In the genomic region with DNA sequence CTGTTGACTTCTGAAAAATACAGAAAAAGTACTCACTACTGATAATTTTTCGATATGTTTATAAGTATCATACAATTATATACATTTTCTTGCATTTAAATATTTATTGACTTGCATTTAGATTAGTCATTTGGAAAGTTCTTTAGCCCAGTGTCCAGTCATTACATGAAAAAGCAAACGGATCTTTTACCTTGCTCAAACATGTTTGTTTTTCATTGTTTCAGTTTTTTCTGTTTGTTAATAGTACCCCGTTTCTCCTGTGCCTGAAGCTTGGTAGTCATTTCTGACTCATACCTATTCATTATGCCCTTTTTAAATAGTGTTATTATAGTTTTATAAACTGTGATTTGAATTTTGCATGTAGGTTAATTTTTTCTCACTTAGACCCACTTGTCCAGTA, we compare ENCODE assay signal across 19 cellular contexts. TPM values are rescaled to one million over a fixed set of nuclear protein-coding genes. Genes with fewer than 3 reads are reported as not detected.
DNase-seq lines count a peak whose midpoint lies in the region; ATAC-seq, FAIRE-seq and TF ChIP-seq lines count a peak whose summit lies in the region.
"Had no signal": no experiment of that assay in that cellular context is flagged by ENCODE, and none has a peak within 500 bp of the region (broad histone marks: within the 10 kb centered on the region; RNA-seq: fewer than 3 reads in every experiment).

No MANE protein-coding gene starts in this region.

- H4K20me1 ChIP-seq in GM23248 (ENCODE audit: insufficient read depth) (no peaks in the 10 kb centered on the region), IMR-90 (ENCODE audit: insufficient read depth, low read length) (no peaks in the 10 kb centered on the region)

- H3K36me3 ChIP-seq in GM23248 (ENCODE audit: low read depth) (peaks cover 48% of the 10 kb centered on the region), IMR-90 (ENCODE audit: control insufficient read depth, insufficient read depth, low read length) (peaks cover 17% of the 10 kb centered on the region)

- dilution Hi-C loops in IMR-90 (cut with HindIII; ENCODE audit: low sequenced_read_pairs, unreplicated experiment) = no loop called here

- in situ Hi-C loops in GM23248 (cut with MboI) (no loop called here), IMR-90 (cut with MboI; ENCODE audit: low sequenced_read_pairs) (loop anchor here (25.0 kb wide), 1 partner anchor 618 kb away; no protein-coding TSS in a partner anchor)

- TF ChIP-seq POLR2A in IMR-90 (IDR thresholded peaks at IDR 0.05; ENCODE audit: low read depth, low read length) = no peak
- TF ChIP-seq POLR2A in H54 (IDR thresholded peaks at IDR 0.05; ENCODE audit: low read depth, low read length) = no peak

- no peak overlapping the region for H3K18ac ChIP-seq in IMR-90 (ENCODE audit: low read depth, low read length)

- intact Hi-C loops in IMR-90 (cut with micrococcal nuclease) = no loop called here

- peak; percentile 19 for DNase-seq in GM23248
- peak; percentile 49 for DNase-seq in IMR-90
- peak; percentile 73 to 89 for DNase-seq in foreskin keratinocyte
- no peak for DNase-seq in H54 (ENCODE audit: insufficient read length, low spot score)
- no peak for DNase-seq in stimulated activated CD4-positive, alpha-beta T cell treated with anti-CD3 and anti-CD28 coated beads, Interleukin-2, amount 100 ng/mL, for 24 hours
- DNase-seq in NOMO-1 treated with dmso at 0.1 percent for 144 hours (lab: John Stamatoyannopoulos, UW; ENCODE audit: unreplicated experiment) = no peak
- DNase-seq: activated CD8-positive, alpha-beta T cell treated with anti-CD3 and anti-CD28 coated beads, Interleukin-2, amount 10 ng/mL, durations not matched to agents 7 days and 5 days; activated gamma-delta T cell treated with Interleukin-2 at 50 U/mL for 16 hours; dorsolateral prefrontal cortex; lower lobe of right lung; NCI-H1417 treated with DMSO at 0.1 percent for 48 hours; NCI-H345; retina; SK-N-SH had no signal

- H3K9me1 ChIP-seq in IMR-90 (ENCODE audit: insufficient read depth, low read length) = no peaks in the 10 kb centered on the region

- H2BK5ac ChIP-seq in IMR-90 (ENCODE audit: low read depth, low read length, poor library complexity, severe bottlenecking) = no peak overlapping the region

- H3K9ac ChIP-seq in GM23248 = no peak overlapping the region
- H3K9ac ChIP-seq in IMR-90 (ENCODE audit: low read depth, low read length) = no peak overlapping the region
- H3K9ac ChIP-seq: SK-N-SH had no signal

- H2AK5ac ChIP-seq in IMR-90 (ENCODE audit: low read depth, low read length) = no peak overlapping the region

- no peak overlapping the region for H2AK9ac ChIP-seq in IMR-90 (replicated peaks; ENCODE audit: low read depth, low read length, poor library complexity)

- H3K4me2 ChIP-seq in GM23248 (ENCODE audit: unreplicated experiment) (no peak overlapping the region), IMR-90 (ENCODE audit: low read depth, low read length) (no peak overlapping the region)
- H3K4me2 ChIP-seq: SK-N-SH had no signal

- FAIRE-seq in H54 (lab: Jason Lieb, UNC) = no peak
- FAIRE-seq: K562 had no signal

- peaks cover 16 to 17% of the 10 kb centered on the region in 2 experiments; a peak in 3 of 4 replicates for H3K79me1 ChIP-seq in IMR-90 (ENCODE audit: low read depth in 1 of 2, low read length in 2 of 2)

- H3K56ac ChIP-seq in IMR-90 (ENCODE audit: extremely low read depth, insufficient read depth, low read length) = no peak overlapping the region

- no TSS peak for BruUV-seq in IMR-90 (replicated peaks; lab: Mats Ljungman, UMichigan)

- no peak overlapping the region for H3K23ac ChIP-seq in IMR-90 (ENCODE audit: low read depth, low read length)

- no peak overlapping the region for H3K27ac ChIP-seq in GM23248
- no peak overlapping the region for H3K27ac ChIP-seq in IMR-90 (ENCODE audit: insufficient read depth, low read length)
- H3K27ac ChIP-seq in foreskin keratinocyte = peak overlapping the region; percentile 67
- H3K27ac ChIP-seq: C4-2B, dorsolateral prefrontal cortex, lower lobe of right lung, tibial nerve had no signal

- WGBS in GM23248 (ENCODE audit: low coverage in 1 of 2, low lambda C conversion rate in 2 of 2, missing lambda C conversion rate in 2 of 2), 2 experiments = 78 to 80% methylated on average over 3 of the region's 3 CpGs
- WGBS in IMR-90 (ENCODE audit: extremely low coverage in 2 of 2, insufficient read length in 1 of 2), 2 experiments = no CpG with 5 or more reads among the region's 3 CpGs

- no peak for TF ChIP-seq RAD21 in IMR-90 (IDR thresholded peaks at IDR 0.05; ENCODE audit: low read length)

- CTCF ChIA-PET in IMR-90 (lab: Yijun Ruan, JAX) = interaction anchor here (0.7 kb wide), 1 partner anchor 46 kb away, joined by 5 read pairs; no protein-coding TSS in a partner anchor

- TF ChIP-seq CTCF in IMR-90 (conservative IDR thresholded peaks at IDR 0.05; ENCODE audit: low read depth, low read length) = no peak
- no peak for TF ChIP-seq CTCF in foreskin keratinocyte (conservative IDR thresholded peaks at IDR 0.05)

- H2BK15ac ChIP-seq in IMR-90 (ENCODE audit: low read depth, low read length) = no peak overlapping the region

- no peak overlapping the region for H3K14ac ChIP-seq in IMR-90 (replicated peaks; ENCODE audit: low read depth, low read length)

- H3K4ac ChIP-seq in IMR-90 (ENCODE audit: low read depth, low read length) = no peak overlapping the region

- no peak overlapping the region for H3K4me3 ChIP-seq in GM23248
- no peak overlapping the region for H3K4me3 ChIP-seq in IMR-90 (ENCODE audit: insufficient read depth, low read depth, low read length)
- H3K4me3 ChIP-seq: dorsolateral prefrontal cortex, K562, lower lobe of right lung, tibial nerve had no signal

- H3K9me3 ChIP-seq in GM23248 (ENCODE audit: low read depth) = no peaks in the 10 kb centered on the region
- H3K9me3 ChIP-seq in IMR-90 (ENCODE audit: control insufficient read depth, insufficient read depth, low read length) = peaks cover 3% of the 10 kb centered on the region; the same call in 1 of the 2 replicates
- H3K9me3 ChIP-seq: SK-N-SH had no signal

- H4K91ac ChIP-seq in IMR-90 (ENCODE audit: insufficient read depth, low read depth, low read length) = no peak overlapping the region

- H2BK120ac ChIP-seq in IMR-90 (ENCODE audit: low read depth, low read length) = no peak overlapping the region

- H3K79me2 ChIP-seq in GM23248 (ENCODE audit: insufficient read depth) = peaks cover 32% of the 10 kb centered on the region

- POLR2A ChIA-PET in IMR-90 (lab: Charles Lee; ENCODE audit: unreplicated experiment) = no interaction called here

- no peaks in the 10 kb centered on the region for H3K9me2 ChIP-seq in GM23248 (ENCODE audit: insufficient read depth)
- H3K9me2 ChIP-seq: SK-N-SH had no signal

- H3F3A ChIP-seq in GM23248 (ENCODE audit: insufficient read depth) = no peaks in the 10 kb centered on the region

- H4K8ac ChIP-seq in IMR-90 (ENCODE audit: low read depth in 2 of 2, low read length in 2 of 2) = no peak overlapping the region

- H2BK20ac ChIP-seq in IMR-90 (ENCODE audit: low read depth, low read length) = no peak overlapping the region

- H3K4me1 ChIP-seq in GM23248 (ENCODE audit: insufficient read depth) (no peaks in the 10 kb centered on the region), IMR-90 (ENCODE audit: control insufficient read depth, insufficient read depth, low read length) (no peaks in the 10 kb centered on the region), foreskin keratinocyte (peaks cover 18% of the 10 kb centered on the region)
- H3K4me1 ChIP-seq: lower lobe of right lung, tibial nerve had no signal

- ATAC-seq in GM18867 (IDR thresholded peaks at IDR 0.05; ENCODE audit: unreplicated experiment) (peak; percentile 61), IMR-90 (ENCODE audit: low read depth) (peak; percentile 49; the same call in 1 of the 2 replicates), foreskin keratinocyte (peak; percentile 100)
- ATAC-seq: activated CD8-positive, alpha-beta T cell treated with anti-CD3 and anti-CD28 coated beads, Interleukin-2, amount 10 ng/mL, durations not matched to agents 7 days and 5 days; HCT116; K562; lower lobe of right lung had no signal

- H2AFZ ChIP-seq in GM23248 (no peak overlapping the region), IMR-90 (replicated peaks; ENCODE audit: low read length, poor library complexity) (no peak overlapping the region)

- H4K5ac ChIP-seq in IMR-90 (ENCODE audit: low read depth, low read length) = no peak overlapping the region

- no peaks in the 10 kb centered on the region for H3K27me3 ChIP-seq in GM23248 (replicated peaks; ENCODE audit: insufficient read depth)
- H3K27me3 ChIP-seq in IMR-90 (ENCODE audit: control insufficient read depth, insufficient read depth, low read length) = no peaks in the 10 kb centered on the region
- H3K27me3 ChIP-seq in foreskin keratinocyte = no peaks in the 10 kb centered on the region
- H3K27me3 ChIP-seq: dorsolateral prefrontal cortex, tibial nerve had no signal

TF ChIP-seq in IMR-90, 13 proteins besides CTCF, POLR2A, EP300 and RAD21 (continues in another document):
- no peak for TF ChIP-seq MXI1 (IDR thresholded peaks at IDR 0.05; ENCODE audit: borderline replicate concordance, low read depth, low read length)
- TF ChIP-seq FOS (IDR thresholded peaks at IDR 0.05; ENCODE audit: low read depth, low read length) = no peak
- TF ChIP-seq MAZ (IDR thresholded peaks at IDR 0.05; ENCODE audit: borderline replicate concordance, low read depth, low read length) = no peak
- TF ChIP-seq RCOR1 (IDR thresholded peaks at IDR 0.05; ENCODE audit: insufficient replicate concordance, low read length) = no peak
- no peak for TF ChIP-seq CEBPB (IDR thresholded peaks at IDR 0.05; ENCODE audit: low read depth, low read length)
- TF ChIP-seq NFE2L2 (IDR thresholded peaks at IDR 0.05; ENCODE audit: low read depth, low read length) = no peak
- no peak for TF ChIP-seq SMC3 (IDR thresholded peaks at IDR 0.05; ENCODE audit: low read depth, low read length)
- no peak for TF ChIP-seq BHLHE40 (IDR thresholded peaks at IDR 0.05; ENCODE audit: low read depth, low read length)
- TF ChIP-seq, protein P1, sequence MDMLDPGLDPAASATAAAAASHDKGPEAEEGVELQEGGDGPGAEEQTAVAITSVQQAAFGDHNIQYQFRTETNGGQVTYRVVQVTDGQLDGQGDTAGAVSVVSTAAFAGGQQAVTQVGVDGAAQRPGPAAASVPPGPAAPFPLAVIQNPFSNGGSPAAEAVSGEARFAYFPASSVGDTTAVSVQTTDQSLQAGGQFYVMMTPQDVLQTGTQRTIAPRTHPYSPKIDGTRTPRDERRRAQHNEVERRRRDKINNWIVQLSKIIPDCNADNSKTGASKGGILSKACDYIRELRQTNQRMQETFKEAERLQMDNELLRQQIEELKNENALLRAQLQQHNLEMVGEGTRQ (IDR thresholded peaks at IDR 0.05; ENCODE audit: low read depth, low read length) = no peak

RNA-seq across cellular contexts. Expression of a gene that starts 28.1 kb away (rescaled TPM):
- total RNA-seq in GM23248 (2014; rRNA removed; shearing (Covaris generic)) = 19.0 and 21.5 TPM in 2 replicates
- polyA plus RNA-seq in GM23248 (2016; fragmentation: Nextera tagmentation; extraction: Ambion mirVana) (7.4 and 7.6 TPM in 2 replicates), IMR-90 (2012; rRNA removed) (12.9 and 17.2 TPM in 2 replicates), foreskin keratinocyte (8.0 and 9.7 TPM in 2 replicates)
- total RNA-seq in IMR-90 (2012; rRNA removed) (29.0 and 34.2 TPM in 2 replicates), foreskin keratinocyte (20.2 and 23.1 TPM in 2 replicates)
- polyA plus RNA-seq in IMR-90 (2012; cell fraction: cytosol; rRNA removed) = 3.4 and 7.1 TPM in 2 replicates
- 10.9 and 42.0 TPM in 2 replicates for polyA plus RNA-seq in IMR-90 (2012; cell fraction: nucleus; rRNA removed; ENCODE audit: low replicate concordance)

Comparison
In these comparisons a context has a peak if more than half of its experiments do, and no peak if none do; other contexts are left out.
1. ATAC-seq: peak in every context shown above with its lines; median percentile 100 in foreskin keratinocyte; 61 in GM18867; 49 in IMR-90.
2. DNase-seq: peak in GM23248 (single experiment), IMR-90 (single experiment) and foreskin keratinocyte (2 of 2); none in H54 (single experiment), stimulated activated CD4-positive, alpha-beta T cell treated with anti-CD3 and anti-CD28 coated beads, Interleukin-2, amount 100 ng/mL, for 24 hours (0 of 2) and NOMO-1 treated with dmso at 0.1 percent for 144 hours (single experiment).